ENCODE assay signal across 21 cellular contexts in genomic region chr15:62301993-62302665, GRCh38.
A peak's percentile ranks its signal among the peaks of the same experiment; 100 is the strongest.
DNase-seq lines count a peak whose midpoint lies in the region; ATAC-seq, FAIRE-seq and TF ChIP-seq lines count a peak whose summit lies in the region.
"Had no signal": no experiment of that assay in that cellular context is flagged by ENCODE, and none has a peak within 500 bp of the region (broad histone marks: within the 10 kb centered on the region; RNA-seq: fewer than 3 reads in every experiment).

No MANE protein-coding gene starts in this region.

- no peak overlapping the region for H3K4me3 ChIP-seq in AG10803 (ENCODE audit: low read length)
- H3K4me3 ChIP-seq in SK-N-SH (ENCODE audit: low read depth in 2 of 2, low read length in 1 of 2) = no peak overlapping the region
- H3K4me3 ChIP-seq in heart left ventricle = no peak overlapping the region
- no peak overlapping the region for H3K4me3 ChIP-seq in mucosa of descending colon
- no peak overlapping the region for H3K4me3 ChIP-seq in CD8-positive, alpha-beta memory T cell (ENCODE audit: low read length)
- no peak overlapping the region for H3K4me3 ChIP-seq in kidney (ENCODE audit: low read length in 2 of 2)
- H3K4me3 ChIP-seq: gastrocnemius medialis, transverse colon had no signal

- TF ChIP-seq EP300 in SK-N-SH (IDR thresholded peaks at IDR 0.05; ENCODE audit: borderline replicate concordance in 1 of 2, low read depth in 1 of 2, low read length in 1 of 2) = peak in 1 of 2 experiments; percentile 62; a peak in 1 of 4 replicates

- peak; percentile 61 for DNase-seq in AG10803 (ENCODE audit: low read depth)
- peak; percentile 55 for DNase-seq in SK-N-SH
- DNase-seq in heart left ventricle = no peak
- peak in 1 of 3 donors; percentile 5 for DNase-seq in mucosa of descending colon
- DNase-seq in CD8-positive, alpha-beta memory T cell = no peak
- no peak for DNase-seq in NCI-H187 treated with DMSO at 0.1 percent for 48 hours (lab: John Stamatoyannopoulos, UW)
- DNase-seq in T-cell = no peak
- no peak for DNase-seq in kidney
- DNase-seq: ACHN; activated CD4-positive, alpha-beta T cell treated with anti-CD3 and anti-CD28 coated beads, Interleukin-2, amount 50 U/mL, for 1 hour; anterior cingulate cortex; DND-41; gastrocnemius medialis; HCEC 1CT; NCI-H1694 treated with DMSO at 0.1 percent for 48 hours; NCI-H226; SW 1271; transverse colon had no signal

- H3K4me2 ChIP-seq in SK-N-SH = no peak overlapping the region

- no peaks in the 10 kb centered on the region for H3K9me2 ChIP-seq in SK-N-SH

- H3K9me3 Mint-ChIP-seq in CD8-positive, alpha-beta memory T cell = no peaks in the 10 kb centered on the region
- H3K9me3 Mint-ChIP-seq in T-cell = no peaks in the 10 kb centered on the region
- H3K9me3 Mint-ChIP-seq: memory B cell; stimulated activated memory B cell treated with anti-CD40 and anti-IgM and Interleukin-4, amounts not matched to agents 10 μg/mL and 1 μg/mL and 100 μg/mL, for 72 hours had no signal

- intact Hi-C loops in heart left ventricle (cut with DNase I) (loop anchor here in 6 of 10 donors (5.0 to 10.0 kb wide), 4 partner anchors 227 to 427 kb away; partner anchors contain the start of genes C2CD4A (in 1 of the 6) and VPS13C (in 1 of the 6)), mucosa of descending colon (cut with DNase I, micrococcal nuclease) (no loop called here), kidney (cut with DNase I) (no loop called here)

- peaks cover 19 to 38% of the 10 kb centered on the region in 2 donors for H3K27me3 Mint-ChIP-seq in CD8-positive, alpha-beta memory T cell
- H3K27me3 Mint-ChIP-seq in T-cell = peaks cover 24 to 26% of the 10 kb centered on the region in 2 donors

- H3K4me3 Mint-ChIP-seq in CD8-positive, alpha-beta memory T cell = no peak overlapping the region
- no peak overlapping the region for H3K4me3 Mint-ChIP-seq in T-cell
- H3K4me3 Mint-ChIP-seq: memory B cell; stimulated activated memory B cell treated with anti-CD40 and anti-IgM and Interleukin-4, amounts not matched to agents 10 μg/mL and 1 μg/mL and 100 μg/mL, for 72 hours had no signal

- FAIRE-seq in kidney (lab: Jason Lieb, UNC) = no peak
- FAIRE-seq: colon had no signal

- no peaks in the 10 kb centered on the region for H3K36me3 Mint-ChIP-seq in CD8-positive, alpha-beta memory T cell
- no peaks in the 10 kb centered on the region for H3K36me3 Mint-ChIP-seq in T-cell
- H3K36me3 Mint-ChIP-seq: memory B cell; stimulated activated memory B cell treated with anti-CD40 and anti-IgM and Interleukin-4, amounts not matched to agents 10 μg/mL and 1 μg/mL and 100 μg/mL, for 72 hours had no signal

- POLR2A ChIA-PET in SK-N-SH (lab: Yijun Ruan, JAX) = no interaction called here
- POLR2A ChIA-PET in CD8-positive, alpha-beta memory T cell (lab: Charles Lee) = no interaction called here
- POLR2A ChIA-PET in T-cell (lab: Charles Lee) = no interaction called here

- H3K4me1 Mint-ChIP-seq in CD8-positive, alpha-beta memory T cell = peaks cover 5 to 6% (median 6%) of the 10 kb centered on the region in 3 donors
- H3K4me1 Mint-ChIP-seq in T-cell = peaks cover 6 to 7% (median 7%) of the 10 kb centered on the region in 3 donors

- H3K4me1 ChIP-seq in SK-N-SH (ENCODE audit: control insufficient read depth in 1 of 2, insufficient read depth in 2 of 2, low read depth in 1 of 2, low read length in 1 of 2) (peaks cover 6 to 13% of the 10 kb centered on the region in 2 experiments), heart left ventricle (peaks cover 0 to 18% (median 7%) of the 10 kb centered on the region in 12 donors), mucosa of descending colon (ENCODE audit: low read depth) (no peaks in the 10 kb centered on the region), kidney (ENCODE audit: control insufficient read depth in 1 of 2, insufficient read depth in 1 of 2, low read depth in 1 of 2, low read length in 2 of 2) (peaks cover 0 to 3% of the 10 kb centered on the region in 2 donors)
- H3K4me1 ChIP-seq in CD8-positive, alpha-beta memory T cell (ENCODE audit: insufficient read depth, low read length) = no peaks in the 10 kb centered on the region

- TF ChIP-seq POLR2A in heart left ventricle (IDR thresholded peaks at IDR 0.05) = no peak

- no peaks in the 10 kb centered on the region for H3K79me2 ChIP-seq in SK-N-SH (ENCODE audit: insufficient read depth)

- H3K9ac ChIP-seq in SK-N-SH = no peak overlapping the region
- H3K9ac ChIP-seq in kidney (ENCODE audit: low read length in 2 of 2) = no peak overlapping the region

- no peak overlapping the region for H3K27ac Mint-ChIP-seq in CD8-positive, alpha-beta memory T cell
- H3K27ac Mint-ChIP-seq in T-cell = no peak overlapping the region
- H3K27ac Mint-ChIP-seq: memory B cell; stimulated activated memory B cell treated with anti-CD40 and anti-IgM and Interleukin-4, amounts not matched to agents 10 μg/mL and 1 μg/mL and 100 μg/mL, for 72 hours had no signal

- peaks cover 7% of the 10 kb centered on the region for H3F3A ChIP-seq in SK-N-SH (replicated peaks; ENCODE audit: insufficient read depth)

- H3K9me3 ChIP-seq in SK-N-SH (no peaks in the 10 kb centered on the region), heart left ventricle (no peaks in the 10 kb centered on the region), mucosa of descending colon (no peaks in the 10 kb centered on the region), kidney (ENCODE audit: control insufficient read depth in 1 of 2, low read length in 2 of 2) (no peaks in the 10 kb centered on the region)
- H3K9me3 ChIP-seq in CD8-positive, alpha-beta memory T cell (ENCODE audit: low read length) = no peaks in the 10 kb centered on the region
- H3K9me3 ChIP-seq: gastrocnemius medialis, transverse colon had no signal

- no peaks in the 10 kb centered on the region for H3K36me3 ChIP-seq in SK-N-SH (replicated peaks in 1 of 2; ENCODE audit: control insufficient read depth in 1 of 2, insufficient read depth in 2 of 2, low read length in 1 of 2)
- H3K36me3 ChIP-seq in heart left ventricle = no peaks in the 10 kb centered on the region
- no peaks in the 10 kb centered on the region for H3K36me3 ChIP-seq in mucosa of descending colon (ENCODE audit: low read depth)
- H3K36me3 ChIP-seq in CD8-positive, alpha-beta memory T cell (ENCODE audit: insufficient read depth, low read length) = no peaks in the 10 kb centered on the region
- no peaks in the 10 kb centered on the region for H3K36me3 ChIP-seq in kidney (ENCODE audit: control insufficient read depth in 1 of 2, insufficient read depth in 2 of 2, low read length in 2 of 2)
- H3K36me3 ChIP-seq: gastrocnemius medialis, transverse colon had no signal

- peak overlapping the region in 1 of 2 experiments; percentile 30; a peak in 1 of 4 replicates for H3K27ac ChIP-seq in SK-N-SH (ENCODE audit: low read depth in 2 of 2, low read length in 1 of 2)
- no peak overlapping the region for H3K27ac ChIP-seq in heart left ventricle
- H3K27ac ChIP-seq in CD8-positive, alpha-beta memory T cell (ENCODE audit: low read depth, low read length) = no peak overlapping the region
- H3K27ac ChIP-seq in kidney (ENCODE audit: low read depth in 2 of 2, low read length in 2 of 2) = no peak overlapping the region
- H3K27ac ChIP-seq: gastrocnemius medialis, transverse colon had no signal

- TF ChIP-seq RAD21 in SK-N-SH (IDR thresholded peaks at IDR 0.05; ENCODE audit: low read length) = no peak

- 41% methylated on average over 3 of the region's 3 CpGs for WGBS in SK-N-SH (ENCODE audit: low lambda C conversion rate)
- WGBS in heart left ventricle, 4 donors = 55 to 65% (median 60%) methylated on average over 3 of the region's 3 CpGs

- no peak overlapping the region for H2AFZ ChIP-seq in SK-N-SH (ENCODE audit: low read depth)

- ATAC-seq in heart left ventricle (peak in 3 of 4 donors; percentile 73 to 84 (median 78)), mucosa of descending colon (peak; percentile 36), T-cell (replicated peaks in 1 of 4) (no peak)
- ATAC-seq: gastrocnemius medialis; stimulated activated memory B cell treated with anti-CD40 and anti-IgM and Interleukin-4, amounts not matched to agents 10 μg/mL and 1 μg/mL and 100 μg/mL, for 72 hours had no signal

- TF ChIP-seq CTCF in AG10803 (conservative IDR thresholded peaks at IDR 0.05; ENCODE audit: low read length) (no peak), SK-N-SH (IDR thresholded peaks at IDR 0.05) (no peak), heart left ventricle (IDR thresholded peaks at IDR 0.05) (no peak), mucosa of descending colon (IDR thresholded peaks at IDR 0.05) (no peak), kidney (IDR thresholded peaks at IDR 0.05; ENCODE audit: borderline replicate concordance, extremely low read depth, insufficient read depth) (no peak)

- no peaks in the 10 kb centered on the region for H3K27me3 ChIP-seq in SK-N-SH (ENCODE audit: insufficient read depth)
- no peaks in the 10 kb centered on the region for H3K27me3 ChIP-seq in heart left ventricle
- no peaks in the 10 kb centered on the region for H3K27me3 ChIP-seq in CD8-positive, alpha-beta memory T cell (ENCODE audit: insufficient read depth, low read length, poor library complexity, severe bottlenecking)
- H3K27me3 ChIP-seq: gastrocnemius medialis, transverse colon had no signal

- no peaks in the 10 kb centered on the region for H4K20me1 ChIP-seq in SK-N-SH (ENCODE audit: insufficient read depth)

- CTCF ChIA-PET in SK-N-SH (lab: Yijun Ruan, JAX) (interaction anchor here (0.5 to 2.0 kb wide), 4 partner anchors 48 to 708 kb away, joined by 3 to 6 read pairs (median 4); no protein-coding TSS in a partner anchor), T-cell (lab: Charles Lee) (no interaction called here)
- CTCF ChIA-PET in CD8-positive, alpha-beta memory T cell (lab: Charles Lee) = no interaction called here

TF ChIP-seq in SK-N-SH, 30 proteins besides CTCF, POLR2A, EP300 and RAD21 (continues in another document):
- TF ChIP-seq RXRA (IDR thresholded peaks at IDR 0.05; ENCODE audit: borderline replicate concordance, low read depth) = no peak
- TF ChIP-seq TCF12 (IDR thresholded peaks at IDR 0.05) = peak; percentile 26; the same call in 1 of the 2 replicates
- no peak for TF ChIP-seq ELF1 (IDR thresholded peaks at IDR 0.05)
- TF ChIP-seq RFX5 (IDR thresholded peaks at IDR 0.05; ENCODE audit: low read length) = no peak
- TF ChIP-seq JUND (IDR thresholded peaks at IDR 0.05) = no peak
- no peak for TF ChIP-seq PBX3 (IDR thresholded peaks at IDR 0.05)
- TF ChIP-seq FOXJ3 (CRISPR knock-in tag; IDR thresholded peaks at IDR 0.05) = no peak

Comparison
In these comparisons a context has a peak if more than half of its experiments do, and no peak if none do; other contexts are left out.
1. DNase-seq: peak in AG10803 (single experiment) and SK-N-SH (single experiment); none in heart left ventricle (0 of 5), CD8-positive, alpha-beta memory T cell (0 of 5), NCI-H187 treated with DMSO at 0.1 percent for 48 hours (single experiment), T-cell (0 of 34) and kidney (single experiment).
2. ATAC-seq: peak in heart left ventricle (3 of 4) and mucosa of descending colon (single experiment); none in T-cell (0 of 4).
3. intact Hi-C loops: an anchor here in heart left ventricle (5.0 to 10.0 kb wide); none called in mucosa of descending colon and kidney.